17 cellular contexts compared by ENCODE assay signal in the genomic region with DNA sequence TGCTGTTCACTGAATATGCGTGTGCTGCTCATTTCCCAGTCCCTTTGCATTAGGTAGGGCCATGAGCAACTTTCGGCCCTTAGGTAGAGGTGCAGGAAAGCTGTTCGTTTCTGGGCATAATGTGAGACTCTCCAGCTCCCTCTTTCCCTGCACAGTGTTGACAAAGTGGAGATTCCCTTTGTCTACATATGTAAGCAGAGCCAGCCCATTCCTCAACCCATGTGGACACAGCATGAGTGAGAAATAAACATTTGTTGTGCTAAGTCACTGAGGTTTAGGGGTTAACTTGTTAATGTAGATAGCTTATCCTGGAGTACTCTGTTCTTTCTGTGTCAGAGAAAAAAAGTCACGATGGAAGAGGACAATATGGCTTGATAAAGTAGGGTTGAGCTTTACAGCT.
"Had no signal": no experiment of that assay in that cellular context is flagged by ENCODE, and none has a peak within 500 bp of the region (broad histone marks: within the 10 kb centered on the region; RNA-seq: fewer than 3 reads in every experiment).

No MANE protein-coding gene starts in this region.

- H3K9me3 ChIP-seq: SK-N-SH had no signal

- H3K36me3 Mint-ChIP-seq: T-cell had no signal

- H3K9ac ChIP-seq: SK-N-SH had no signal

- H3K4me3 Mint-ChIP-seq: T-cell had no signal

- ATAC-seq: T-cell had no signal

- H3K27ac Mint-ChIP-seq: T-cell had no signal

- DNase-seq: Kasumi-1, KG1, MM.1S, NCI-H1092 treated with DMSO at 0.1 percent for 48 hours, NCI-H1694, NCI-H187 treated with DMSO at 0.1 percent for 48 hours, NCI-H2029 treated with DMSO at 0.1 percent for 48 hours, NCI-H2107, NCI-H2227 treated with DMSO at 0.1 percent for 48 hours, NCI-H524, NCI-H526 treated with DMSO at 0.1 percent for 48 hours, NCI-H774, RPMI8226, SHP77, SK-N-SH, SW 1271, T-cell had no signal

- H3K4me2 ChIP-seq: SK-N-SH had no signal

- H3K4me1 Mint-ChIP-seq: T-cell had no signal
